ENCODE assay signal across 19 cellular contexts in the genomic region with DNA sequence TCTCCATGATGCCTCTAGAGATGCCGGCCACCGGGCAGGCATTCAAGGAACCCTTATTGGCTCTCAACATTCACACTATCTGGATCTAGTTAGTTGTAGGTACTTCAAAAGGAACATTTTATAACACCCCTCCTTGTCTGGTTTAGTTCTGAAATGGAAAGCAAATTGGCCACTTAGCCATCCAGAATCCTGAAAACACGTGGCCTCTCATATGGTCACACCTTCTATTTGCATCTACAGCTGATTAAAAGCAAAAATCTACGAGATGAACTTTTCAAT. TPM values are rescaled to one million over a fixed set of nuclear protein-coding genes. Genes with fewer than 3 reads are reported as not detected.
DNase-seq lines count a peak whose midpoint lies in the region; ATAC-seq and TF ChIP-seq lines count a peak whose summit lies in the region.
"Had no signal": no experiment of that assay in that cellular context is flagged by ENCODE, and none has a peak within 500 bp of the region (broad histone marks: within the 10 kb centered on the region; RNA-seq: fewer than 3 reads in every experiment).

No MANE protein-coding gene starts in this region.

- H3K9ac ChIP-seq in stomach smooth muscle (ENCODE audit: low read length in 2 of 2), result no peak overlapping the region
- H3K9ac ChIP-seq: BLaER1, GM23248 had no signal

- H3K36me3 Mint-ChIP-seq in T-helper 2 cell treated with Interferon-gamma antibody and Interleukin-4, amounts not matched to agents 5 μg/mL and 100 μg/mL, for 36 hours (ENCODE audit: low read depth), result no peaks in the 10 kb centered on the region
- no peaks in the 10 kb centered on the region for H3K36me3 Mint-ChIP-seq in osteocyte (ENCODE audit: unreplicated experiment)
- H3K36me3 Mint-ChIP-seq: CD4-positive, CD25-positive, alpha-beta regulatory T cell had no signal

- H3K27me3 ChIP-seq in cardiac muscle cell (no peaks in the 10 kb centered on the region), stomach smooth muscle (ENCODE audit: control insufficient read depth in 1 of 2, insufficient read depth in 2 of 2, low read length in 2 of 2) (no peaks in the 10 kb centered on the region)
- H3K27me3 ChIP-seq: BLaER1 had no signal

- H3K9me3 Mint-ChIP-seq in T-helper 2 cell treated with Interferon-gamma antibody and Interleukin-4, amounts not matched to agents 5 μg/mL and 100 μg/mL, for 36 hours, result no peaks in the 10 kb centered on the region
- H3K9me3 Mint-ChIP-seq in osteocyte (ENCODE audit: unreplicated experiment), result no peaks in the 10 kb centered on the region

- intact Hi-C loops in cardiac septum (cut with DNase I), result no loop called here
- intact Hi-C loops in left ventricle myocardium superior (cut with micrococcal nuclease), result no loop called here

- DNase-seq in cardiac muscle cell (ENCODE audit: low read depth in 1 of 2, low spot score in 1 of 2) (no peak), cardiac septum (ENCODE audit: low spot score) (no peak), left ventricle myocardium superior (no peak), dedifferentiated amniotic fluid mesenchymal stem cell (ENCODE audit: extremely low spot score) (no peak), osteocyte (ENCODE audit: extremely low spot score, unreplicated experiment) (no peak)
- DNase-seq in T-helper 2 cell treated with Interferon-gamma antibody and Interleukin-4, amounts not matched to agents 5 μg/mL and 100 μg/mL, for 36 hours (ENCODE audit: low spot score), result no peak
- DNase-seq: CD4-positive, CD25-positive, alpha-beta regulatory T cell; GM23248; H7; Kasumi-1; NCI-H1436; NCI-H187; NCI-H2081 treated with DMSO at 0.1 percent for 48 hours; SIG-M5 had no signal

- H3K9me3 ChIP-seq in cardiac muscle cell (ENCODE audit: low read depth), result no peaks in the 10 kb centered on the region
- H3K9me3 ChIP-seq in stomach smooth muscle (ENCODE audit: control insufficient read depth in 2 of 2, low read length in 2 of 2), result no peaks in the 10 kb centered on the region
- H3K9me3 ChIP-seq: BLaER1 had no signal

- no peaks in the 10 kb centered on the region for H3K36me3 ChIP-seq in cardiac muscle cell
- no peaks in the 10 kb centered on the region for H3K36me3 ChIP-seq in stomach smooth muscle (ENCODE audit: control insufficient read depth in 2 of 2, insufficient read depth in 2 of 2, low read length in 2 of 2)
- H3K36me3 ChIP-seq: BLaER1 had no signal

- peaks cover 1% of the 10 kb centered on the region for H3K4me1 Mint-ChIP-seq in T-helper 2 cell treated with Interferon-gamma antibody and Interleukin-4, amounts not matched to agents 5 μg/mL and 100 μg/mL, for 36 hours (ENCODE audit: low read depth)
- peaks cover 20% of the 10 kb centered on the region for H3K4me1 Mint-ChIP-seq in osteocyte (ENCODE audit: unreplicated experiment)
- H3K4me1 Mint-ChIP-seq: CD4-positive, CD25-positive, alpha-beta regulatory T cell had no signal

- TF ChIP-seq CTCF in cardiac muscle cell (IDR thresholded peaks at IDR 0.05; ENCODE audit: low read depth, low read length), result no peak
- TF ChIP-seq CTCF in osteocyte (IDR thresholded peaks at IDR 0.05), result no peak

- no peak overlapping the region for H3K4me3 Mint-ChIP-seq in T-helper 2 cell treated with Interferon-gamma antibody and Interleukin-4, amounts not matched to agents 5 μg/mL and 100 μg/mL, for 36 hours
- no peak overlapping the region for H3K4me3 Mint-ChIP-seq in osteocyte (ENCODE audit: unreplicated experiment)
- H3K4me3 Mint-ChIP-seq: CD4-positive, CD25-positive, alpha-beta regulatory T cell had no signal

- H3K4me1 ChIP-seq in cardiac muscle cell (ENCODE audit: low read depth) (peaks cover 31% of the 10 kb centered on the region), stomach smooth muscle (ENCODE audit: control insufficient read depth, insufficient read depth, low read length) (peaks cover 51% of the 10 kb centered on the region)
- H3K4me1 ChIP-seq: BLaER1 had no signal

- peak; percentile 8 for ATAC-seq in left ventricle myocardium superior
- ATAC-seq: Panc1 had no signal

- H3K27me3 Mint-ChIP-seq in T-helper 2 cell treated with Interferon-gamma antibody and Interleukin-4, amounts not matched to agents 5 μg/mL and 100 μg/mL, for 36 hours (ENCODE audit: low read depth), result peaks cover 23% of the 10 kb centered on the region
- H3K27me3 Mint-ChIP-seq in osteocyte (ENCODE audit: unreplicated experiment), result peaks cover 23% of the 10 kb centered on the region

- H3K27ac ChIP-seq in cardiac muscle cell (peak overlapping the region; percentile 76), stomach smooth muscle (ENCODE audit: low read length) (peak overlapping the region; percentile 89)
- H3K27ac ChIP-seq: BLaER1, GM23248, RWPE1, SK-N-MC had no signal

- H3K27ac Mint-ChIP-seq in T-helper 2 cell treated with Interferon-gamma antibody and Interleukin-4, amounts not matched to agents 5 μg/mL and 100 μg/mL, for 36 hours, result no peak overlapping the region
- H3K27ac Mint-ChIP-seq in osteocyte (ENCODE audit: unreplicated experiment), result no peak overlapping the region

- H3K4me3 ChIP-seq in cardiac muscle cell (no peak overlapping the region), stomach smooth muscle (ENCODE audit: low read length in 2 of 2) (peak overlapping the region in 1 of 2 donors; percentile 43)
- H3K4me3 ChIP-seq: BLaER1, GM23248, SK-N-MC had no signal

RNA-seq across cellular contexts. Expression of gene ABTB2, which starts 29.2 kb away (rescaled TPM):
- total RNA-seq in cardiac muscle cell, result 32.7 and 61.3 TPM in 2 replicates
- polyA plus RNA-seq in cardiac muscle cell, result 29.0 and 55.4 TPM in 2 replicates
- total RNA-seq in cardiac septum, result 27.9 TPM
- 12.1 TPM for total RNA-seq in left ventricle myocardium superior
- 0.73 and 0.89 TPM in 2 replicates for total RNA-seq in osteocyte
